ENCODE assay signal across 12 cellular contexts in the genomic region with DNA sequence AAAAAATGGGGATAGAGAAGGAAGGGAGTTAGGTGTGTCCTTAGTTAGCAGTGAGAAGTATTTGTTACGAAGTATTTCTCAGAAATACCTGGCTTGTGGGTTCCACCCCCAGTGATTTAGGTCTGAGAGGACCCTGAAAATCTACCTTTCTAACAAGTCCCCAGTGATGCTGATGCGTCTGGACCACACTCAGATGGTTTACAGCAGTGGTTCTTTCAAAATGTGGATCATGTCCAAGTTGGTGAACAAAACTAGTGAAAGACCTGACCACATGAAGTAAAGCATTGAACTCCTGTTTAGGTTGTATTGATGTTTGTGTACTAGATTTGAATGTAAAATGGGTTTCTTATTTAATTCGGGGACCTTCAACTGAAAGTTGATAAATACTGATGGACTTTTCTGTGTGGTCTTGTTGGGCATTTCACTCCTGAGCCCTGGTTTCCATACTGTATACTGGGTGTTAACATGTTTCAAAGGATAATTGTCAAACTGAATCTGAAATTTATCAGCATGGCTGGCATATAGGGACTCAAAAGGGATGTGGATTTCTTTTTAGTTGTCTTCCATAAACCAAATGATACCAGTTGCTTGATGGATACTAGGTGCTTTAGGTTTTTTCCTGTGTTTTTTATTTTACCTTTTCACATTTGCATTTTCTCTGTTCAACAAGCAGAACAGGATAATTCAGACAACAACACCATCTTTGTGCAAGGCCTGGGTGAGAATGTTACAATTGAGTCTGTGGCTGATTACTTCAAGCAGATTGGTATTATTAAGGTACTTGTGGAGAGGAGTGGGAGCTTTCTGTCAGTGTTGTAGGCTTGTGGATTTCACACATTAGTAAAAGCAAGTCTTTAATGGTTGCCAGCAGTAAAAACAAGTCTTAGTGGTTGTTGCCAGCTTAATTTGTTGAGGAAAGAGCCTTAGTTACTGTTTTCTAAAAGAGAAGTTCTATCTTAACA. TPM values are rescaled to one million over a fixed set of nuclear protein-coding genes. Genes with fewer than 3 reads are reported as not detected.
DNase-seq lines count a peak whose midpoint lies in the region; ATAC-seq lines count a peak whose summit lies in the region.
"Had no signal": no experiment of that assay in that cellular context is flagged by ENCODE, and none has a peak within 500 bp of the region (broad histone marks: within the 10 kb centered on the region; RNA-seq: fewer than 3 reads in every experiment).

No MANE protein-coding gene starts in this region.

- no peaks in the 10 kb centered on the region for H3K27me3 Mint-ChIP-seq in CD8-positive, alpha-beta memory T cell
- no peaks in the 10 kb centered on the region for H3K27me3 Mint-ChIP-seq in activated T-helper 17 cell treated with anti-CD3 and anti-CD28 coated beads, Interleukin-2, amount 50 U/mL, for 72 hours
- no peaks in the 10 kb centered on the region for H3K27me3 Mint-ChIP-seq in naive thymus-derived CD4-positive, alpha-beta T cell

- peak overlapping the region in 7 of 8 donors; percentile 38 to 86 (median 68) for H3K27ac Mint-ChIP-seq in CD8-positive, alpha-beta memory T cell
- peak overlapping the region; percentile 77 for H3K27ac Mint-ChIP-seq in activated T-helper 17 cell treated with anti-CD3 and anti-CD28 coated beads, Interleukin-2, amount 50 U/mL, for 72 hours
- peak overlapping the region; percentile 23 to 89 (median 72) for H3K27ac Mint-ChIP-seq in naive thymus-derived CD4-positive, alpha-beta T cell

- CTCF ChIA-PET in CD8-positive, alpha-beta memory T cell (lab: Charles Lee) = interaction anchor here (1.9 kb wide), 1 partner anchor 46 kb away, joined by 6 read pairs; no protein-coding TSS in a partner anchor
- CTCF ChIA-PET in naive thymus-derived CD4-positive, alpha-beta T cell (lab: Charles Lee) = interaction anchor here (1.3 kb wide), 1 partner anchor 11 kb away, joined by 3 read pairs; no protein-coding TSS in a partner anchor

- intact Hi-C loops in naive thymus-derived CD4-positive, alpha-beta T cell (cut with micrococcal nuclease) = loop anchor here in 1 of 2 donors (10.0 kb wide), 1 partner anchor 526 kb away; a partner anchor contains a TSS

- peaks cover 14% of the 10 kb centered on the region for H3K4me1 ChIP-seq in ACC112 (ENCODE audit: control insufficient read depth, insufficient read depth, low read length, unreplicated experiment)
- peaks cover 59% of the 10 kb centered on the region for H3K4me1 ChIP-seq in CD8-positive, alpha-beta memory T cell (ENCODE audit: insufficient read depth, low read length)
- peaks cover 31 to 48% of the 10 kb centered on the region in 2 donors for H3K4me1 ChIP-seq in naive thymus-derived CD4-positive, alpha-beta T cell (ENCODE audit: control insufficient read depth in 2 of 2, insufficient read depth in 2 of 2, low read length in 2 of 2)
- H3K4me1 ChIP-seq: BE2C had no signal

- no peak overlapping the region for H3K4me3 ChIP-seq in ACC112 (ENCODE audit: low read depth, low read length)
- no peak overlapping the region for H3K4me3 ChIP-seq in CD8-positive, alpha-beta memory T cell (ENCODE audit: low read length)
- H3K4me3 ChIP-seq in naive thymus-derived CD4-positive, alpha-beta T cell (ENCODE audit: low read length) = no peak overlapping the region
- H3K4me3 ChIP-seq: left lung had no signal

- H3K4me3 Mint-ChIP-seq in CD8-positive, alpha-beta memory T cell = peak overlapping the region in 5 of 7 donors; percentile 0 to 51 (median 21)
- H3K4me3 Mint-ChIP-seq in activated T-helper 17 cell treated with anti-CD3 and anti-CD28 coated beads, Interleukin-2, amount 50 U/mL, for 72 hours = peak overlapping the region; percentile 99
- peak overlapping the region in 5 of 10 donors; percentile 14 to 57 (median 35) for H3K4me3 Mint-ChIP-seq in naive thymus-derived CD4-positive, alpha-beta T cell

- POLR2A ChIA-PET in CD8-positive, alpha-beta memory T cell (lab: Charles Lee) = interaction anchor here (1.7 kb wide), 1 partner anchor 9 kb away, joined by 6 read pairs; the partner anchor contains the start of gene FUS
- POLR2A ChIA-PET in naive thymus-derived CD4-positive, alpha-beta T cell (lab: Charles Lee) = interaction anchor here (0.8 to 3.3 kb wide), 8 partner anchors 8 to 115 kb away, joined by 3 to 26 read pairs (median 8); partner anchors contain the start of genes FUS, PYCARD, ZNF646 and ZNF668

- H2AFZ ChIP-seq in ACC112 (ENCODE audit: low read length, unreplicated experiment) = no peak overlapping the region

- peaks cover 90% of the 10 kb centered on the region for H3K36me3 ChIP-seq in ACC112 (ENCODE audit: insufficient read depth, low read length)
- peaks cover 90% of the 10 kb centered on the region for H3K36me3 ChIP-seq in CD8-positive, alpha-beta memory T cell (ENCODE audit: insufficient read depth, low read length)
- H3K36me3 ChIP-seq in naive thymus-derived CD4-positive, alpha-beta T cell (ENCODE audit: control insufficient read depth in 2 of 3, insufficient read depth in 3 of 3, low read length in 3 of 3) = peaks cover 77 to 99% (median 82%) of the 10 kb centered on the region in 3 experiments

- H3K79me2 ChIP-seq in ACC112 (ENCODE audit: control insufficient read depth, insufficient read depth, low read length, unreplicated experiment) = peaks cover 65% of the 10 kb centered on the region

- H3K4me1 Mint-ChIP-seq in CD8-positive, alpha-beta memory T cell = peaks cover 74 to 90% (median 87%) of the 10 kb centered on the region in 3 donors
- H3K4me1 Mint-ChIP-seq in activated T-helper 17 cell treated with anti-CD3 and anti-CD28 coated beads, Interleukin-2, amount 50 U/mL, for 72 hours = peaks cover 81% of the 10 kb centered on the region
- H3K4me1 Mint-ChIP-seq in naive thymus-derived CD4-positive, alpha-beta T cell = peaks cover 63 to 91% (median 86%) of the 10 kb centered on the region in 7 donors

- H3K27me3 ChIP-seq in ACC112 (ENCODE audit: insufficient read depth, low read length) = no peaks in the 10 kb centered on the region
- no peaks in the 10 kb centered on the region for H3K27me3 ChIP-seq in CD8-positive, alpha-beta memory T cell (ENCODE audit: insufficient read depth, low read length, poor library complexity, severe bottlenecking)
- H3K27me3 ChIP-seq in naive thymus-derived CD4-positive, alpha-beta T cell (ENCODE audit: control insufficient read depth in 2 of 2, insufficient read depth in 2 of 2, low read length in 2 of 2) = no peaks in the 10 kb centered on the region
- H3K27me3 ChIP-seq: BE2C, left lung had no signal

- peak overlapping the region; percentile 11; the same call in 1 of the 2 replicates for H3K27ac ChIP-seq in ACC112 (ENCODE audit: low read depth, low read length)
- no peak overlapping the region for H3K27ac ChIP-seq in CD8-positive, alpha-beta memory T cell (ENCODE audit: low read depth, low read length)
- H3K27ac ChIP-seq in naive thymus-derived CD4-positive, alpha-beta T cell (ENCODE audit: low read depth, low read length) = no peak overlapping the region
- H3K27ac ChIP-seq: left lung had no signal

- H3K9me3 ChIP-seq in CD8-positive, alpha-beta memory T cell (ENCODE audit: low read length) = no peaks in the 10 kb centered on the region
- no peaks in the 10 kb centered on the region for H3K9me3 ChIP-seq in naive thymus-derived CD4-positive, alpha-beta T cell (ENCODE audit: control insufficient read depth in 2 of 3, low read length in 3 of 3)
- H3K9me3 ChIP-seq: BE2C, left lung had no signal

- H3K36me3 Mint-ChIP-seq in CD8-positive, alpha-beta memory T cell = peaks cover 54 to 96% (median 57%) of the 10 kb centered on the region in 3 donors
- peaks cover 100% of the 10 kb centered on the region for H3K36me3 Mint-ChIP-seq in activated T-helper 17 cell treated with anti-CD3 and anti-CD28 coated beads, Interleukin-2, amount 50 U/mL, for 72 hours (ENCODE audit: low read depth)
- peaks cover 42 to 84% (median 79%) of the 10 kb centered on the region in 5 donors for H3K36me3 Mint-ChIP-seq in naive thymus-derived CD4-positive, alpha-beta T cell

- peak; percentile 18 for ATAC-seq in activated T-helper 17 cell treated with anti-CD3 and anti-CD28 coated beads, Interleukin-2, amount 50 U/mL, for 72 hours (replicated peaks)
- peak; percentile 15 for ATAC-seq in naive thymus-derived CD4-positive, alpha-beta T cell
- ATAC-seq in HG03469 (IDR thresholded peaks at IDR 0.05; ENCODE audit: unreplicated experiment) = no peak
- ATAC-seq: left lung had no signal

- DNase-seq in CD8-positive, alpha-beta memory T cell = no peak
- DNase-seq in naive thymus-derived CD4-positive, alpha-beta T cell = no peak
- no peak for DNase-seq in activated CD4-positive, CD25-positive, alpha-beta regulatory T cell (lab: John Stamatoyannopoulos, UW)
- DNase-seq in NCI-H2196 treated with DMSO at 0.1 percent for 48 hours (lab: John Stamatoyannopoulos, UW; ENCODE audit: unreplicated experiment) = no peak
- DNase-seq: BE2C, foreskin fibroblast, left lung, NCI-H1694 treated with DMSO at 0.1 percent for 48 hours, NCI-H446 treated with DMSO at 0.1 percent for 48 hours had no signal

- no peaks in the 10 kb centered on the region for H3K9me3 Mint-ChIP-seq in CD8-positive, alpha-beta memory T cell
- no peaks in the 10 kb centered on the region for H3K9me3 Mint-ChIP-seq in activated T-helper 17 cell treated with anti-CD3 and anti-CD28 coated beads, Interleukin-2, amount 50 U/mL, for 72 hours
- peaks cover 0 to 8% (median 0%) of the 10 kb centered on the region in 11 donors for H3K9me3 Mint-ChIP-seq in naive thymus-derived CD4-positive, alpha-beta T cell

RNA-seq across cellular contexts. Expression of gene FUS, which starts 8.8 kb away (rescaled TPM):
- total RNA-seq in CD8-positive, alpha-beta memory T cell = 100 to 1,000 TPM; 621 to 671 TPM
- polyA plus RNA-seq in CD8-positive, alpha-beta memory T cell = 163 TPM
- 100 to 1,000 TPM; 425 to 686 TPM for total RNA-seq in activated T-helper 17 cell treated with anti-CD3 and anti-CD28 coated beads, Interleukin-2, amount 50 U/mL, for 72 hours
- total RNA-seq in naive thymus-derived CD4-positive, alpha-beta T cell = 100 to 1,000 TPM; 597 to 956 (median 714) TPM
- polyA plus RNA-seq in naive thymus-derived CD4-positive, alpha-beta T cell = 100 to 1,000 TPM; 177 to 194 TPM

RNA-seq across cellular contexts. Expression of gene PYCARD, which starts 13.8 kb away (rescaled TPM):
- 1 to 10 TPM; 4.5 to 5.9 TPM for total RNA-seq in CD8-positive, alpha-beta memory T cell
- 77.8 TPM for polyA plus RNA-seq in CD8-positive, alpha-beta memory T cell
- total RNA-seq in activated T-helper 17 cell treated with anti-CD3 and anti-CD28 coated beads, Interleukin-2, amount 50 U/mL, for 72 hours = 10 to 100 TPM in 1 of 2 donors, 1 to 10 TPM in 1; 9.6 to 25.6 TPM
- total RNA-seq in naive thymus-derived CD4-positive, alpha-beta T cell = 10 to 100 TPM; 13.0 to 80.1 (median 21.2) TPM
- 10 to 100 TPM; 41.0 to 44.9 TPM for polyA plus RNA-seq in naive thymus-derived CD4-positive, alpha-beta T cell

RNA-seq across cellular contexts. Expression of gene TRIM72, which starts 25.2 kb away (rescaled TPM):
- total RNA-seq in CD8-positive, alpha-beta memory T cell = not detected
- not detected for polyA plus RNA-seq in CD8-positive, alpha-beta memory T cell
- under 1 TPM in 1 of 2 donors, not detected in 1; 0.08 TPM for total RNA-seq in activated T-helper 17 cell treated with anti-CD3 and anti-CD28 coated beads, Interleukin-2, amount 50 U/mL, for 72 hours
- total RNA-seq in naive thymus-derived CD4-positive, alpha-beta T cell = under 1 TPM in 1 of 5 experiments, not detected in 4; 0.24 TPM
- polyA plus RNA-seq in naive thymus-derived CD4-positive, alpha-beta T cell = not detected

RNA-seq across cellular contexts. Expression of gene PYDC1, which starts 28.2 kb away (rescaled TPM):
- total RNA-seq in CD8-positive, alpha-beta memory T cell = not detected
- not detected for polyA plus RNA-seq in CD8-positive, alpha-beta memory T cell
- total RNA-seq in activated T-helper 17 cell treated with anti-CD3 and anti-CD28 coated beads, Interleukin-2, amount 50 U/mL, for 72 hours = under 1 TPM in 1 of 2 donors, not detected in 1; 0.61 TPM
- total RNA-seq in naive thymus-derived CD4-positive, alpha-beta T cell = not detected
- not detected for polyA plus RNA-seq in naive thymus-derived CD4-positive, alpha-beta T cell
- total RNA-seq: left lung had no signal

RNA-seq across cellular contexts. Expression of gene PRSS36, which starts 38.9 kb away (rescaled TPM):
- total RNA-seq in CD8-positive, alpha-beta memory T cell = under 1 TPM; 0.44 to 0.61 TPM
- 3.1 TPM for polyA plus RNA-seq in CD8-positive, alpha-beta memory T cell
- 1 to 10 TPM; 1.1 TPM for total RNA-seq in activated T-helper 17 cell treated with anti-CD3 and anti-CD28 coated beads, Interleukin-2, amount 50 U/mL, for 72 hours
- total RNA-seq in naive thymus-derived CD4-positive, alpha-beta T cell = 1 to 10 TPM in 2 of 5 experiments, under 1 TPM in 3; 0.13 to 2.9 (median 0.69) TPM
- 1 to 10 TPM; 1.2 to 1.3 TPM for polyA plus RNA-seq in naive thymus-derived CD4-positive, alpha-beta T cell
